Comparison of ENCODE assay signal across 32 cellular contexts in the genomic region with DNA sequence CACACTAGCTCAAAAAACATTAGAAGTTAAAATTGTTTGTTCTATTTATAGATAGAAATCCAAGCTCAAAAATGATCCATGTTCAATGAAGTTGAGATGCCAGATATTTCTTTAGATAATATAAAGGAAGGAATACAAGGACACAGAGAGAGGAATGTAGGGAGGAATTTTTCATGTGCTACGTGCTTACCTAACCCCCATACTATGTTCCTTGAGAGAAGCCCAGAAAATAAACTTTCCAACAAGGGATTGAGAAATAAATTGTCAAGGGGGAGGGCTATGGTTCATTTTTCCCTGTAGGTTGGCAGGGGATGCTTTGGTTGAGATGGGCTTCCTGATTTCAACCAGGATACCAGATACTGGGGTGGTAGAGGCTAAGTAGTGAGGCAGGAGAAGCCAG. TPM values are rescaled to one million over a fixed set of nuclear protein-coding genes. Genes with fewer than 3 reads are reported as not detected.
"Had no signal": no experiment of that assay in that cellular context is flagged by ENCODE, and none has a peak within 500 bp of the region (broad histone marks: within the 10 kb centered on the region; RNA-seq: fewer than 3 reads in every experiment).

No MANE protein-coding gene starts in this region.

- DNase-seq: dermis blood vessel endothelial cell; effector memory CD4-positive, alpha-beta T cell; erythroblast; esophagus squamous epithelium; head of caudate nucleus; left cardiac atrium; left lung; mesenchymal stem cell; midbrain; naive thymus-derived CD4-positive, alpha-beta T cell; nucleus accumbens; ovary; posterior cingulate gyrus; psoas muscle; right cardiac atrium; sigmoid colon; stimulated activated CD4-positive, alpha-beta T cell treated with anti-CD3 and anti-CD28 coated beads, Interleukin-2, amount 100 ng/mL, for 24 hours; stimulated activated CD4-positive, alpha-beta T cell treated with anti-CD3 and anti-CD28 coated beads, Interleukin-4, amount 100 ng/mL, for 24 hours; stimulated activated naive CD8-positive, alpha-beta T cell treated with anti-CD3 and anti-CD28 coated beads, Interleukin-15, Interleukin-2, amounts not matched to agents 100 U/mL and 50 U/mL, for 24 hours; substantia nigra; testis; tibial artery; upper lobe of left lung had no signal

- H3K4me1 ChIP-seq: esophagus squamous epithelium, left lung, psoas muscle, testis, tibial artery, upper lobe of left lung had no signal

- H3K79me2 ChIP-seq: hepatocyte had no signal

- H3K4me2 ChIP-seq: hepatocyte had no signal

- H3K9me3 ChIP-seq: esophagus squamous epithelium, left lung, ovary, psoas muscle, sigmoid colon, testis, tibial artery, upper lobe of left lung had no signal

- H3K27ac ChIP-seq: coronary artery, hepatocyte, left lung, ovary, psoas muscle, sigmoid colon, testis, tibial artery, upper lobe of left lung had no signal

- H3K4me3 ChIP-seq: coronary artery, esophagus squamous epithelium, hepatocyte, left lung, ovary, psoas muscle, sigmoid colon, testis, tibial artery, upper lobe of left lung had no signal

- H3K27ac Mint-ChIP-seq: naive thymus-derived CD4-positive, alpha-beta T cell; nephron; stimulated activated memory B cell treated with anti-CD40 and anti-IgM and Interleukin-4, amounts not matched to agents 10 μg/mL and 1 μg/mL and 100 μg/mL, for 72 hours had no signal

- H3K9me3 Mint-ChIP-seq: stimulated activated memory B cell treated with anti-CD40 and anti-IgM and Interleukin-4, amounts not matched to agents 10 μg/mL and 1 μg/mL and 100 μg/mL, for 72 hours had no signal

- H3K4me3 Mint-ChIP-seq: naive thymus-derived CD4-positive, alpha-beta T cell; nephron; stimulated activated memory B cell treated with anti-CD40 and anti-IgM and Interleukin-4, amounts not matched to agents 10 μg/mL and 1 μg/mL and 100 μg/mL, for 72 hours had no signal

- H2AFZ ChIP-seq: hepatocyte had no signal

- H3K4me1 Mint-ChIP-seq: nephron had no signal

- ATAC-seq: left cardiac atrium; left lung; naive thymus-derived CD4-positive, alpha-beta T cell; psoas muscle; right cardiac atrium; stimulated activated memory B cell treated with anti-CD40 and anti-IgM and Interleukin-4, amounts not matched to agents 10 μg/mL and 1 μg/mL and 100 μg/mL, for 72 hours; stimulated activated naive CD8-positive, alpha-beta T cell treated with anti-CD3 and anti-CD28 coated beads, Interleukin-15, Interleukin-2, amounts not matched to agents 100 U/mL and 50 U/mL, for 24 hours had no signal

- H3K27me3 ChIP-seq: esophagus squamous epithelium, hepatocyte, left lung, ovary, sigmoid colon, testis, tibial artery, upper lobe of left lung had no signal

- H3K27me3 Mint-ChIP-seq: stimulated activated memory B cell treated with anti-CD40 and anti-IgM and Interleukin-4, amounts not matched to agents 10 μg/mL and 1 μg/mL and 100 μg/mL, for 72 hours had no signal

- H3K36me3 ChIP-seq: esophagus squamous epithelium, left lung, ovary, sigmoid colon, upper lobe of left lung had no signal

- H3K36me3 Mint-ChIP-seq: stimulated activated memory B cell treated with anti-CD40 and anti-IgM and Interleukin-4, amounts not matched to agents 10 μg/mL and 1 μg/mL and 100 μg/mL, for 72 hours had no signal

RNA-seq across cellular contexts. Expression of gene ADH4, which starts 39.9 kb away (rescaled TPM):
- total RNA-seq: chondrocyte; dermis blood vessel endothelial cell; fibroblast of villous mesenchyme; frontal cortex; kidney epithelial cell; left lung; lung microvascular endothelial cell; naive thymus-derived CD4-positive, alpha-beta T cell; testis had no signal
- polyA plus RNA-seq: naive thymus-derived CD4-positive, alpha-beta T cell had no signal
